12 cellular contexts compared by ENCODE assay signal in the genomic region with DNA sequence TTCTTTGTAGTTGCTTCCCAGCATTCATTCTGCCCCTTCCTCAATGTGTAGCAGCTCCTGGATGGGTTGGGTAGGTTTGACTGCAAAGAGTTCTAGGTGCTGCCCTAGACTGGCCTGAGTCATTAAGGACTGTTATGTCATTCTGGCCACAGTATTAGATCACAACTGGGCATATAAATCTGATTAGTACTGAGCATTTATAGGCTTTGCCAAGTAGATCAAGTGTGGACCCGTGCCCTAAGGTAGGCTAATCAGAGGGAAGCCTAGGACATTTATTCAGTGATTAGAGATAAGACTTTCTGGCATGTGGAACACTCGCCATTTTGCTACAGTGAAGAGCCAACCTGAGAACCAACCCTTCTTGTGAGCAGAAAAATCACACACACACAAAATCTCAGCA. TPM values are rescaled to one million over a fixed set of nuclear protein-coding genes. Genes with fewer than 3 reads are reported as not detected.
DNase-seq lines count a peak whose midpoint lies in the region; ATAC-seq, FAIRE-seq and TF ChIP-seq lines count a peak whose summit lies in the region.
"Had no signal": no experiment of that assay in that cellular context is flagged by ENCODE, and none has a peak within 500 bp of the region (broad histone marks: within the 10 kb centered on the region; RNA-seq: fewer than 3 reads in every experiment).

No MANE protein-coding gene starts in this region.

- intact Hi-C loops in psoas muscle (cut with DNase I): no loop called here

- H3K4me1 ChIP-seq in psoas muscle: peaks cover 12% of the 10 kb centered on the region

- FAIRE-seq in bronchial epithelial cell (lab: Jason Lieb, UNC): no peak
- FAIRE-seq: G401.6, GM12891, H1 had no signal

- peak overlapping the region; percentile 17 for H3K27ac ChIP-seq in psoas muscle
- H3K27ac ChIP-seq: HL-60 had no signal

- H3K4me3 ChIP-seq in bronchial epithelial cell (ENCODE audit: low read depth, low read length) (no peak overlapping the region), psoas muscle (no peak overlapping the region)
- H3K4me3 ChIP-seq: HAP-1 had no signal

- TF ChIP-seq CTCF in bronchial epithelial cell (IDR thresholded peaks at IDR 0.05; ENCODE audit: insufficient read depth, low read length, severe bottlenecking) (no peak), psoas muscle (IDR thresholded peaks at IDR 0.05) (no peak)

- DNase-seq in NCI-H82 (lab: John Stamatoyannopoulos, UW) (peak; percentile 32), bronchial epithelial cell (ENCODE audit: low read depth) (peak; percentile 25), psoas muscle (no peak)
- DNase-seq: DMS79 had no signal

- ATAC-seq in psoas muscle: no peak
- ATAC-seq in GM18868 (IDR thresholded peaks at IDR 0.05; ENCODE audit: unreplicated experiment): no peak
- no peak for ATAC-seq in HG02610 (IDR thresholded peaks at IDR 0.05; ENCODE audit: unreplicated experiment)
- no peak for ATAC-seq in HG02852 (IDR thresholded peaks at IDR 0.05; ENCODE audit: unreplicated experiment)

- H3K27me3 ChIP-seq in bronchial epithelial cell (ENCODE audit: control insufficient read depth, insufficient read depth, low read length): no peaks in the 10 kb centered on the region
- no peaks in the 10 kb centered on the region for H3K27me3 ChIP-seq in psoas muscle (ENCODE audit: insufficient read depth in 3 of 3, low read length in 2 of 3)

- no peaks in the 10 kb centered on the region for H3K9me3 ChIP-seq in psoas muscle
- H3K9me3 ChIP-seq: HAP-1 had no signal

- H3K36me3 ChIP-seq in bronchial epithelial cell (ENCODE audit: control insufficient read depth, insufficient read depth, low read length) (no peaks in the 10 kb centered on the region), psoas muscle (ENCODE audit: insufficient read depth in 1 of 2, low read depth in 1 of 2) (no peaks in the 10 kb centered on the region)
- H3K36me3 ChIP-seq: HAP-1 had no signal

- WGBS in psoas muscle, 3 donors: 54 to 88% (median 59%) methylated on average over 2 of the region's 2 CpGs

RNA-seq across cellular contexts. Expression of a gene that starts 2.7 kb away (rescaled TPM):
- total RNA-seq in bronchial epithelial cell (under 0.01 and 0.77 TPM in 2 replicates), psoas muscle (1 to 10 TPM in 2 of 4 donors, under 1 TPM in 2; 0.21 to 1.7 (median 0.79) TPM)
- polyA plus RNA-seq in psoas muscle: under 1 TPM; 0.19 to 0.49 (median 0.24) TPM

RNA-seq across cellular contexts. Expression of a gene that starts 2.8 kb away (rescaled TPM):
- total RNA-seq in bronchial epithelial cell (12.9 and 13.7 TPM in 2 replicates), psoas muscle (10 to 100 TPM; 44.8 to 66.7 (median 61.3) TPM)
- 10 to 100 TPM in 1 of 3 donors, 1 to 10 TPM in 2; 5.5 to 20.3 (median 9.2) TPM for polyA plus RNA-seq in psoas muscle

Comparison
In these comparisons a context has a peak if more than half of its experiments do, and no peak if none do; other contexts are left out.
1. DNase-seq: peak in NCI-H82 (single experiment) and bronchial epithelial cell (single experiment); none in psoas muscle (0 of 2).